ENCODE assay signal across 9 cellular contexts in genomic region chr3:10594915-10595314, GRCh38.
DNase-seq lines count a peak whose midpoint lies in the region; ATAC-seq and TF ChIP-seq lines count a peak whose summit lies in the region.
"Had no signal": no experiment of that assay in that cellular context is flagged by ENCODE, and none has a peak within 500 bp of the region (broad histone marks: within the 10 kb centered on the region; RNA-seq: fewer than 3 reads in every experiment).

No MANE protein-coding gene starts in this region.

- peaks cover 22 to 78% (median 40%) of the 10 kb centered on the region in 5 donors for H3K27me3 Mint-ChIP-seq in naive thymus-derived CD8-positive, alpha-beta T cell

- H3K4me2 ChIP-seq in SK-N-SH = no peak overlapping the region
- H3K4me2 ChIP-seq: BLaER1 treated with 17β-estradiol and CSF1 and Interleukin-3, amounts not matched to agents 10 nM and 100 nM had no signal

- H3K27me3 ChIP-seq in SK-N-SH (ENCODE audit: insufficient read depth) (no peaks in the 10 kb centered on the region), colonic mucosa (no peaks in the 10 kb centered on the region)
- H3K27me3 ChIP-seq: BLaER1 treated with 17β-estradiol and CSF1 and Interleukin-3, amounts not matched to agents 10 nM and 100 nM had no signal

- POLR2A ChIA-PET in SK-N-SH (lab: Yijun Ruan, JAX) = no interaction called here
- POLR2A ChIA-PET in naive thymus-derived CD8-positive, alpha-beta T cell (lab: Charles Lee) = no interaction called here

- no peaks in the 10 kb centered on the region for H3K36me3 ChIP-seq in SK-N-SH (replicated peaks in 1 of 2; ENCODE audit: control insufficient read depth in 1 of 2, insufficient read depth in 2 of 2, low read length in 1 of 2)
- H3K36me3 ChIP-seq in colonic mucosa = no peaks in the 10 kb centered on the region
- H3K36me3 ChIP-seq: BLaER1 treated with 17β-estradiol and CSF1 and Interleukin-3, amounts not matched to agents 10 nM and 100 nM had no signal

- no peak overlapping the region for H2AFZ ChIP-seq in SK-N-SH (ENCODE audit: low read depth)

- 57% methylated on average over 8 of the region's 8 CpGs for WGBS in SK-N-SH (ENCODE audit: low lambda C conversion rate)

- H3K27ac ChIP-seq in SK-N-SH (ENCODE audit: low read depth in 2 of 2, low read length in 1 of 2) (no peak overlapping the region), colonic mucosa (no peak overlapping the region)
- H3K27ac ChIP-seq: BLaER1 treated with 17β-estradiol and CSF1 and Interleukin-3, amounts not matched to agents 10 nM and 100 nM had no signal

- TF ChIP-seq CTCF in SK-N-SH (IDR thresholded peaks at IDR 0.05) (no peak), colonic mucosa (IDR thresholded peaks at IDR 0.05) (no peak)

- no peak for TF ChIP-seq RAD21 in SK-N-SH (IDR thresholded peaks at IDR 0.05; ENCODE audit: low read length)

- no peaks in the 10 kb centered on the region for H3K9me2 ChIP-seq in SK-N-SH

- H3K4me1 Mint-ChIP-seq in naive thymus-derived CD8-positive, alpha-beta T cell = peaks cover 0 to 6% (median 0%) of the 10 kb centered on the region in 4 donors

- peaks cover 0 to 3% (median 0%) of the 10 kb centered on the region in 3 donors for H3K36me3 Mint-ChIP-seq in naive thymus-derived CD8-positive, alpha-beta T cell

- H3K9me3 ChIP-seq in SK-N-SH (no peaks in the 10 kb centered on the region), colonic mucosa (no peaks in the 10 kb centered on the region)
- H3K9me3 ChIP-seq: BLaER1 treated with 17β-estradiol and CSF1 and Interleukin-3, amounts not matched to agents 10 nM and 100 nM had no signal

- H3K4me3 Mint-ChIP-seq in naive thymus-derived CD8-positive, alpha-beta T cell = no peak overlapping the region

- peak overlapping the region in 1 of 10 donors; percentile 87 for H3K27ac Mint-ChIP-seq in naive thymus-derived CD8-positive, alpha-beta T cell

- no peaks in the 10 kb centered on the region for H4K20me1 ChIP-seq in SK-N-SH (ENCODE audit: insufficient read depth)

- H3K9me3 Mint-ChIP-seq in naive thymus-derived CD8-positive, alpha-beta T cell = peaks cover 0 to 4% (median 0%) of the 10 kb centered on the region in 9 donors

- CTCF ChIA-PET in SK-N-SH (lab: Yijun Ruan, JAX) = interaction anchor here (1.4 kb wide), 1 partner anchor 144 kb away, joined by 4 read pairs; no protein-coding TSS in a partner anchor

- peak; percentile 27 for DNase-seq in activated gamma-delta T cell treated with Interleukin-2 at 50 U/mL for 16 hours
- no peak for DNase-seq in activated gamma-delta T cell (lab: John Stamatoyannopoulos, UW)
- no peak for DNase-seq in SK-N-SH
- DNase-seq in colonic mucosa = peak; percentile 36
- DNase-seq in naive thymus-derived CD8-positive, alpha-beta T cell = peak in 8 of 10 donors; percentile 20 to 44 (median 28)
- DNase-seq in NK-92 treated with Interleukin-12 subunit alpha and Interleukin-12 subunit beta, amount 100 ng/mL, for 24 hours (lab: John Stamatoyannopoulos, UW) = no peak
- no peak for DNase-seq in amygdala (lab: John Stamatoyannopoulos, UW)

- peak; percentile 59 to 67 for ATAC-seq in naive thymus-derived CD8-positive, alpha-beta T cell
- ATAC-seq in HG03108 (IDR thresholded peaks at IDR 0.05; ENCODE audit: unreplicated experiment) = no peak

- H3K9ac ChIP-seq in SK-N-SH (no peak overlapping the region), colonic mucosa (ENCODE audit: low read depth in 2 of 2, low read length in 2 of 2) (no peak overlapping the region)
- H3K9ac ChIP-seq: BLaER1 treated with 17β-estradiol and CSF1 and Interleukin-3, amounts not matched to agents 10 nM and 100 nM had no signal

- no peak for TF ChIP-seq EP300 in SK-N-SH (IDR thresholded peaks at IDR 0.05; ENCODE audit: borderline replicate concordance in 1 of 2, low read depth in 1 of 2, low read length in 1 of 2)

- no peaks in the 10 kb centered on the region for H3K79me2 ChIP-seq in SK-N-SH (ENCODE audit: insufficient read depth)

- intact Hi-C loops in colonic mucosa (cut with DNase I) = no loop called here

- H3K4me3 ChIP-seq in SK-N-SH (ENCODE audit: low read depth in 2 of 2, low read length in 1 of 2) (no peak overlapping the region), colonic mucosa (no peak overlapping the region)
- H3K4me3 ChIP-seq: BLaER1 treated with 17β-estradiol and CSF1 and Interleukin-3, amounts not matched to agents 10 nM and 100 nM had no signal

- H3K4me1 ChIP-seq in SK-N-SH (ENCODE audit: control insufficient read depth in 1 of 2, insufficient read depth in 2 of 2, low read depth in 1 of 2, low read length in 1 of 2) (peaks cover 0 to 13% of the 10 kb centered on the region in 2 experiments; a peak in 1 of 4 replicates), colonic mucosa (no peaks in the 10 kb centered on the region)
- H3K4me1 ChIP-seq: BLaER1 treated with 17β-estradiol and CSF1 and Interleukin-3, amounts not matched to agents 10 nM and 100 nM had no signal

- no peaks in the 10 kb centered on the region for H3F3A ChIP-seq in SK-N-SH (replicated peaks; ENCODE audit: insufficient read depth)

TF ChIP-seq in SK-N-SH, 30 proteins besides CTCF, POLR2A, EP300 and RAD21:
- TF ChIP-seq, protein P1, sequence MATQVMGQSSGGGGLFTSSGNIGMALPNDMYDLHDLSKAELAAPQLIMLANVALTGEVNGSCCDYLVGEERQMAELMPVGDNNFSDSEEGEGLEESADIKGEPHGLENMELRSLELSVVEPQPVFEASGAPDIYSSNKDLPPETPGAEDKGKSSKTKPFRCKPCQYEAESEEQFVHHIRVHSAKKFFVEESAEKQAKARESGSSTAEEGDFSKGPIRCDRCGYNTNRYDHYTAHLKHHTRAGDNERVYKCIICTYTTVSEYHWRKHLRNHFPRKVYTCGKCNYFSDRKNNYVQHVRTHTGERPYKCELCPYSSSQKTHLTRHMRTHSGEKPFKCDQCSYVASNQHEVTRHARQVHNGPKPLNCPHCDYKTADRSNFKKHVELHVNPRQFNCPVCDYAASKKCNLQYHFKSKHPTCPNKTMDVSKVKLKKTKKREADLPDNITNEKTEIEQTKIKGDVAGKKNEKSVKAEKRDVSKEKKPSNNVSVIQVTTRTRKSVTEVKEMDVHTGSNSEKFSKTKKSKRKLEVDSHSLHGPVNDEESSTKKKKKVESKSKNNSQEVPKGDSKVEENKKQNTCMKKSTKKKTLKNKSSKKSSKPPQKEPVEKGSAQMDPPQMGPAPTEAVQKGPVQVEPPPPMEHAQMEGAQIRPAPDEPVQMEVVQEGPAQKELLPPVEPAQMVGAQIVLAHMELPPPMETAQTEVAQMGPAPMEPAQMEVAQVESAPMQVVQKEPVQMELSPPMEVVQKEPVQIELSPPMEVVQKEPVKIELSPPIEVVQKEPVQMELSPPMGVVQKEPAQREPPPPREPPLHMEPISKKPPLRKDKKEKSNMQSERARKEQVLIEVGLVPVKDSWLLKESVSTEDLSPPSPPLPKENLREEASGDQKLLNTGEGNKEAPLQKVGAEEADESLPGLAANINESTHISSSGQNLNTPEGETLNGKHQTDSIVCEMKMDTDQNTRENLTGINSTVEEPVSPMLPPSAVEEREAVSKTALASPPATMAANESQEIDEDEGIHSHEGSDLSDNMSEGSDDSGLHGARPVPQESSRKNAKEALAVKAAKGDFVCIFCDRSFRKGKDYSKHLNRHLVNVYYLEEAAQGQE (IDR thresholded peaks at IDR 0.05; ENCODE audit: low read depth, low read length) = peak; percentile 94
- no peak for TF ChIP-seq NRF1 (IDR thresholded peaks at IDR 0.05; ENCODE audit: low read depth, low read length)
TF ChIP-seq in SK-N-SH: peak in this region for 1.

Comparison
In these comparisons a context has a peak if more than half of its experiments do, and no peak if none do; other contexts are left out.
1. DNase-seq: peak in activated gamma-delta T cell treated with Interleukin-2 at 50 U/mL for 16 hours (single experiment), colonic mucosa (single experiment) and naive thymus-derived CD8-positive, alpha-beta T cell (8 of 10); none in activated gamma-delta T cell (single experiment), SK-N-SH (single experiment), NK-92 treated with Interleukin-12 subunit alpha and Interleukin-12 subunit beta, amount 100 ng/mL, for 24 hours (single experiment) and amygdala (0 of 56).